In the genomic region with DNA sequence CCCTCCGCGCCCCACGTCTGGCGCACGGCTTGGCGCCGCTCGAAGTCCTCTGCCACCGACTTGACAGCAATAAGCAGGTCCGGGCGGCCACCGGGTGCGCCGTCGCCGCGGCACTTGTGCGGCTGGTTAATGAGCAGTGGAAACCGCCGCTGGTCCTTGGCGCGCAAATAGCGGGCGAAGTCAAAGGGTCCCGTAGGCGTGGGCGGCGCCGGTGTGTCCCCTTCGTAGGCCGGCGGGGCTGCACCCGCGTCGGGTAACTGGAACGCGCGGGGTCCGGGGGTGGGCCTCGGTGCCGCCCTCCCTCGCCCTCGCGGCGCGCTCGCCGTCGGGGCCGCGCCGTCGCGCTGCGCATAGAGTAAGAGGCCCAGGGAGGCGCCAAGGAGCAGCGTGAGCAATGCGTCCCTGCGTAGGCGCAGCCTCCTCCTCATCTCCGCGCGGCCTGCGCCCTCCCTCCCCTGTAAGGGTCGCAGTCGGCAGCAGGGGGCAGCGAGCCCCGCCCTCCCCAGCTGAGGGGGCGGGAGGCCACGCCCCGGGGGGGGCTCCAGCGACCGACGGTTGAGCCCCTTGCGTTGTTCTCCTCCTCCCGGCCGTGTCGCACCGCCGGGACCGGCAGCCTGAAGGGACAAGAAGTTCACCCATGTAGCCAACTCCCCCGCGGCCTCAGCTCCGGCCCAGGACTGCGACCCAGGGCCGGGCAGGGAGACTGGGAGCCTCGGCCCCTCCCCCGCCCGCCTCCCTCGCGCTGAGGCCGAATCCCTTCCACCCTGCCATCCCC, we compare ENCODE assay signal across 8 cellular contexts. TPM values are rescaled to one million over a fixed set of nuclear protein-coding genes. Genes with fewer than 3 reads are reported as not detected.
DNase-seq lines count a peak whose midpoint lies in the region; TF ChIP-seq lines count a peak whose summit lies in the region.

No MANE protein-coding gene starts in this region.

- H3K4me3 Mint-ChIP-seq in MCF 10A (ENCODE audit: unreplicated experiment) (no peak overlapping the region), neural crest cell (no peak overlapping the region)

- no peak for TF ChIP-seq POLR2A in breast epithelium (IDR thresholded peaks at IDR 0.05)

- H3K36me3 ChIP-seq in breast epithelium (no peaks in the 10 kb centered on the region), HUES64 (ENCODE audit: insufficient read depth, low read length) (peaks cover 32% of the 10 kb centered on the region)

- peaks cover 39% of the 10 kb centered on the region for H3K36me3 Mint-ChIP-seq in MCF 10A (ENCODE audit: insufficient read depth, unreplicated experiment)
- H3K36me3 Mint-ChIP-seq in neural crest cell (ENCODE audit: low read depth), result peaks cover 13% of the 10 kb centered on the region

- H3K27ac Mint-ChIP-seq in MCF 10A (ENCODE audit: low read depth, unreplicated experiment) (no peak overlapping the region), neural crest cell (ENCODE audit: unreplicated experiment) (no peak overlapping the region)

- H3K27me3 Mint-ChIP-seq in MCF 10A (ENCODE audit: insufficient read depth, unreplicated experiment) (no peaks in the 10 kb centered on the region), neural crest cell (ENCODE audit: low read depth) (peaks cover 46% of the 10 kb centered on the region)

- H3K9ac ChIP-seq in HUES64 (ENCODE audit: low read depth, low read length), result peak overlapping the region; percentile 51

- H3K9me3 ChIP-seq in breast epithelium (no peaks in the 10 kb centered on the region), HUES64 (ENCODE audit: insufficient read depth, low read depth, low read length) (no peaks in the 10 kb centered on the region)

- H3K27ac ChIP-seq in breast epithelium, result peak overlapping the region; percentile 77 to 81
- H3K27ac ChIP-seq in HUES64 (ENCODE audit: low read depth, low read length), result peak overlapping the region; percentile 65; the same call in 1 of the 2 replicates

- peaks cover 0 to 9% of the 10 kb centered on the region in 2 donors for H3K4me1 ChIP-seq in breast epithelium
- H3K4me1 ChIP-seq in HUES64 (ENCODE audit: insufficient read depth, low read length), result no peaks in the 10 kb centered on the region

- WGBS in HUES64, result 2% methylated on average over 92 of the region's 92 CpGs

- H3K9me3 Mint-ChIP-seq in MCF 10A (ENCODE audit: unreplicated experiment) (no peaks in the 10 kb centered on the region), neural crest cell (no peaks in the 10 kb centered on the region)

- BruUV-seq in MCF 10A (replicated peaks; lab: Mats Ljungman, UMichigan), result no TSS peak

- H3K4me3 ChIP-seq in breast epithelium, result peak overlapping the region; percentile 66 to 94 (median 69)
- peak overlapping the region; percentile 57 for H3K4me3 ChIP-seq in HUES64 (ENCODE audit: low read length)
- peak overlapping the region; percentile 55 for H3K4me3 ChIP-seq in fibroblast of mammary gland (ENCODE audit: control insufficient read depth, low read depth, low read length)

- POLR2A ChIA-PET in MCF 10A (lab: Yijun Ruan, JAX), result no interaction called here

- DNase-seq in breast epithelium (ENCODE audit: low spot score in 2 of 2) (no peak), MCF 10A (ENCODE audit: unreplicated experiment) (no peak), fibroblast of mammary gland (ENCODE audit: low read depth) (peak; percentile 80), neural crest cell (ENCODE audit: low read depth, low spot score) (peak; percentile 54), putamen (ENCODE audit: low spot score) (no peak), midbrain (lab: John Stamatoyannopoulos, UW) (no peak)
- peak; percentile 78 for DNase-seq in activated CD8-positive, alpha-beta memory T cell treated with anti-CD3 and anti-CD28 coated beads for 24 hours

- intact Hi-C loops in breast epithelium (cut with DNase I; ENCODE audit: low total_unique reads), result no loop called here
- intact Hi-C loops in MCF 10A (cut with micrococcal nuclease), result no loop called here

- H3K27me3 ChIP-seq in breast epithelium (no peaks in the 10 kb centered on the region), HUES64 (ENCODE audit: insufficient read depth, low read length) (peaks cover 60% of the 10 kb centered on the region)

- TF ChIP-seq CTCF in breast epithelium (IDR thresholded peaks at IDR 0.05) (no peak), MCF 10A (IDR thresholded peaks at IDR 0.05; ENCODE audit: unreplicated experiment) (no peak), fibroblast of mammary gland (conservative IDR thresholded peaks at IDR 0.05; ENCODE audit: control insufficient read depth, insufficient read depth, low read depth, low read length) (no peak), neural crest cell (conservative IDR thresholded peaks at IDR 0.05) (peak; percentile 37)

- CTCF ChIA-PET in MCF 10A (lab: Yijun Ruan, JAX), result no interaction called here

- peaks cover 12% of the 10 kb centered on the region for H3K4me1 Mint-ChIP-seq in MCF 10A (ENCODE audit: insufficient read depth, unreplicated experiment)
- H3K4me1 Mint-ChIP-seq in neural crest cell, result peaks cover 4% of the 10 kb centered on the region

RNA-seq across cellular contexts. Expression of a gene that starts 0.6 kb away (rescaled TPM):
- total RNA-seq in breast epithelium (10 to 100 TPM in 2 of 3 donors, 1 to 10 TPM in 1; 7.8 to 13.3 (median 11.1) TPM), MCF 10A (2022) (0.84 and 1.9 TPM in 2 replicates), neural crest cell (4.5 and 5.1 TPM in 2 replicates)
- polyA plus RNA-seq in HUES64 (2013, experiment 1 of 2), result 2.2 TPM
- 2.9 TPM for polyA plus RNA-seq in HUES64 (2013, experiment 2 of 2)

RNA-seq across cellular contexts. Expression of a gene that starts 9.5 kb away (rescaled TPM):
- 10 to 100 TPM; 35.1 to 42.6 (median 36.4) TPM for total RNA-seq in breast epithelium
- total RNA-seq in MCF 10A (2022), result 12.9 and 13.3 TPM in 2 replicates
- 0.60 TPM for polyA plus RNA-seq in HUES64 (2013, experiment 1 of 2)
- 0.57 TPM for polyA plus RNA-seq in HUES64 (2013, experiment 2 of 2)
- total RNA-seq in neural crest cell, result 0.68 and 0.70 TPM in 2 replicates

RNA-seq across cellular contexts. Expression of a gene that starts 9.5 kb away (rescaled TPM):
- 10 to 100 TPM; 19.5 to 60.0 (median 40.1) TPM for total RNA-seq in breast epithelium
- 15.9 and 17.2 TPM in 2 replicates for total RNA-seq in MCF 10A (2022)
- not detected for polyA plus RNA-seq in HUES64 (2013, experiment 1 of 2)
- polyA plus RNA-seq in HUES64 (2013, experiment 2 of 2), result 0.63 TPM
- 0.44 TPM in 1 of 2 replicates, not detected in the other for total RNA-seq in neural crest cell

RNA-seq across cellular contexts. Expression of a gene that starts 14.3 kb away (rescaled TPM):
- total RNA-seq in breast epithelium (100 to 1,000 TPM in 1 of 3 donors, 10 to 100 TPM in 2; 46.9 to 113 (median 62.5) TPM), MCF 10A (2022) (34.3 and 34.8 TPM in 2 replicates), neural crest cell (1.3 TPM in 1 of 2 replicates, not detected in the other)
- polyA plus RNA-seq in HUES64 (2013, experiment 1 of 2), result 0.30 TPM
- polyA plus RNA-seq in HUES64 (2013, experiment 2 of 2), result not detected

RNA-seq across cellular contexts. Expression of a gene that starts 20.1 kb away (rescaled TPM):
- 10 to 100 TPM; 39.7 to 87.7 (median 45.9) TPM for total RNA-seq in breast epithelium
- 49.8 and 65.7 TPM in 2 replicates for total RNA-seq in MCF 10A (2022)
- polyA plus RNA-seq in HUES64 (2013, experiment 1 of 2), result 4.3 TPM
- 5.1 TPM for polyA plus RNA-seq in HUES64 (2013, experiment 2 of 2)
- 4.5 and 5.8 TPM in 2 replicates for total RNA-seq in neural crest cell

Comparison
In these comparisons a context has a peak if more than half of its experiments do, and no peak if none do; other contexts are left out.
1. DNase-seq: peak in activated CD8-positive, alpha-beta memory T cell treated with anti-CD3 and anti-CD28 coated beads for 24 hours (single experiment), fibroblast of mammary gland (single experiment) and neural crest cell (single experiment); none in breast epithelium (0 of 2), MCF 10A (single experiment), putamen (single experiment) and midbrain (single experiment).
2. RNA of a gene that starts 9.5 kb away (total RNA-seq): 19.5 to 60.0 TPM in breast epithelium and 15.9 to 17.2 TPM in MCF 10A; 0.44 TPM in neural crest cell; every median in the first group is over 10 times any median in the second.
3. Peak in every context shown above with its lines, with median percentiles within 50 percentile points of each other: H3K4me3 ChIP-seq.